In the genomic region with DNA sequence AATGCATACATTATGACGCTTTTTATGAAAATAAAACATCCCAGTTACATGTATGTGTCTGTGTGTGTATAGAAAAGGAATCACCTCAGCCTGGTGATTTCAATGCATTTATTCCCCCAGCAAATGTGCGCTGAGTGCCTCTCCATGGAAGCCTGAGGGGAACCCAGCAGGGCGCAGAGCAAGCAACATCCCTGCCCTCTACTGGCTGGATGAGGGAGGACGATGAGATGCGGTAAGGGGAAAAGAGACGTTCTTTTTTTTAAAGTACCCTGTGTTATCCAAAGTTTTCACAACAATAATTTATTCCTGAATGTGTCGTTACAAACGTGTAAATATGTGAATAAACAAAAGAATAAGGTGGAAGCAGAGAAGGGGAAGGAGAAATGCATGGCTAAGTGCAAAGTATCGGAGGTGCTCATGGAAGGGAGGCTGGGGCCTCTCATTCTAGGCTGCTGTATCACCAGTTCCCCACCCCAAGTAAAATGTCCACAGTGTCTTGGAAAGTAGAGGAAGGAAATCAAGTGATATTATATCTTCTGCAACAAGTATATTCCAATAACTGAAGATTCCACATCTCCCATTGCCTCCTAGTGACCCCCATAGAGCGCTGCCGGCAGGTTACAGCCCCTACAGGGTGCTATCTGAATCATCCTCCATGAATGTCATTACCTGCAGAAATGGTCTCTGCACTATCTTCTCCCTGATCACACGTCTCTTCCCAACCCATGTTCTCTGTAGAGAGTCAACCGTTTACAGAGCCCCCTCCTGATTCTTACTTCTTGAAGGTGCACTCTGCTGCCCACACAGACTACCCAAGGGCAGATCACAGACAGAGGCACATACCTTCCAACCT, we compare ENCODE assay signal across 9 cellular contexts. TPM values are rescaled to one million over a fixed set of nuclear protein-coding genes. Genes with fewer than 3 reads are reported as not detected.
DNase-seq lines count a peak whose midpoint lies in the region; ATAC-seq, FAIRE-seq and TF ChIP-seq lines count a peak whose summit lies in the region.
"Had no signal": no experiment of that assay in that cellular context is flagged by ENCODE, and none has a peak within 500 bp of the region (broad histone marks: within the 10 kb centered on the region; RNA-seq: fewer than 3 reads in every experiment).

No MANE protein-coding gene starts in this region.

- H3K36me3 Mint-ChIP-seq in astrocyte (ENCODE audit: low read depth, unreplicated experiment), result no peaks in the 10 kb centered on the region

- H3K9ac ChIP-seq in astrocyte (ENCODE audit: low read length), result no peak overlapping the region
- H3K9ac ChIP-seq in keratinocyte (ENCODE audit: control insufficient read depth, extremely low read depth, insufficient read depth, low read length), result no peak overlapping the region

- H3K4me1 Mint-ChIP-seq in astrocyte (ENCODE audit: low read depth, unreplicated experiment), result peaks cover 31% of the 10 kb centered on the region

- H3K4me1 ChIP-seq in astrocyte (ENCODE audit: insufficient read depth, low read length) (peaks cover 4% of the 10 kb centered on the region), keratinocyte (ENCODE audit: control insufficient read depth, extremely low read depth, insufficient read depth, low read length) (peaks cover 49% of the 10 kb centered on the region)

- TF ChIP-seq CTCF in D721Med (IDR thresholded peaks at IDR 0.05; ENCODE audit: insufficient read depth, missing control alignments), result peak; percentile 63
- peak; percentile 79 for TF ChIP-seq CTCF in astrocyte (IDR thresholded peaks at IDR 0.05; ENCODE audit: insufficient read depth, low read depth, low read length)
- peak; percentile 83 to 91 (median 85) for TF ChIP-seq CTCF in keratinocyte (optimal IDR thresholded peaks at IDR 0.05 in 1 of 3, IDR thresholded peaks at IDR 0.05 in 1 of 3, conservative IDR thresholded peaks at IDR 0.05 in 1 of 3; ENCODE audit: extremely low read depth in 1 of 3, insufficient read depth in 2 of 3, low read length in 3 of 3)

- H3K27me3 ChIP-seq in astrocyte (ENCODE audit: insufficient read depth, low read length), result no peaks in the 10 kb centered on the region
- H3K27me3 ChIP-seq in keratinocyte (ENCODE audit: control insufficient read depth, extremely low read depth, insufficient read depth, low read length), result no peaks in the 10 kb centered on the region

- DNase-seq in D721Med (ENCODE audit: insufficient read length, low spot score) (no peak), LHCN-M2 (ENCODE audit: low read depth) (peak; percentile 51), astrocyte (ENCODE audit: low read depth) (no peak), keratinocyte (ENCODE audit: low read depth, low spot score) (no peak), KG1 (lab: John Stamatoyannopoulos, UW) (no peak), globus pallidus (ENCODE audit: low spot score) (no peak), DMS79 treated with DMSO at 0.1 percent for 48 hours (lab: John Stamatoyannopoulos, UW) (no peak)

- H3K4me2 ChIP-seq in astrocyte (ENCODE audit: low read length), result no peak overlapping the region
- H3K4me2 ChIP-seq in keratinocyte (ENCODE audit: control insufficient read depth, extremely low read depth, insufficient read depth, low read depth, low read length), result peak overlapping the region; percentile 9

- FAIRE-seq in D721Med (lab: Jason Lieb, UNC), result no peak
- FAIRE-seq in astrocyte (lab: Jason Lieb, UNC), result no peak
- FAIRE-seq in keratinocyte (lab: Jason Lieb, UNC), result peak; percentile 77

- dilution Hi-C loops in keratinocyte (cut with MboI; ENCODE audit: extremely low pct_ligation_motif_present, low sequenced_read_pairs), result no loop called here

- peak; percentile 89 for ATAC-seq in GM19372 (IDR thresholded peaks at IDR 0.05; ENCODE audit: low read depth, unreplicated experiment)

- no peaks in the 10 kb centered on the region for H3K36me3 ChIP-seq in astrocyte (ENCODE audit: insufficient read depth, low read length)
- H3K36me3 ChIP-seq in keratinocyte (ENCODE audit: control insufficient read depth in 2 of 2, extremely low read depth in 1 of 2, insufficient read depth in 2 of 2, low read length in 2 of 2), result no peaks in the 10 kb centered on the region

- no peak overlapping the region for H3K4me3 Mint-ChIP-seq in astrocyte (ENCODE audit: unreplicated experiment)
- H3K4me3 Mint-ChIP-seq: T-helper 1 cell treated with Interleukin-12 subunit alpha and Interleukin-12 subunit beta and Interleukin-4 antibody, amounts not matched to agents 30 μg/mL and 1 μg/mL, for 36 hours had no signal

- no peaks in the 10 kb centered on the region for H3K79me2 ChIP-seq in astrocyte (ENCODE audit: insufficient read depth, low read length)
- H3K79me2 ChIP-seq in keratinocyte (ENCODE audit: control insufficient read depth, insufficient read depth, low read length), result no peaks in the 10 kb centered on the region

- no peak overlapping the region for H3K4me3 ChIP-seq in astrocyte (ENCODE audit: insufficient read depth, low read depth, low read length)
- H3K4me3 ChIP-seq in keratinocyte (ENCODE audit: control insufficient read depth in 2 of 3, extremely low read depth in 1 of 3, insufficient read depth in 2 of 3, low read depth in 1 of 3, low read length in 3 of 3), result no peak overlapping the region

- H3K27ac ChIP-seq in astrocyte (ENCODE audit: low read depth, low read length), result no peak overlapping the region
- H3K27ac ChIP-seq in keratinocyte (ENCODE audit: control insufficient read depth, insufficient read depth, low read length), result no peak overlapping the region

- no peaks in the 10 kb centered on the region for H3K9me1 ChIP-seq in keratinocyte (ENCODE audit: control insufficient read depth, extremely low read depth, insufficient read depth, low read length)

- no peaks in the 10 kb centered on the region for H4K20me1 ChIP-seq in astrocyte (ENCODE audit: insufficient read depth, low read length)
- H4K20me1 ChIP-seq in keratinocyte (ENCODE audit: control insufficient read depth, extremely low read depth, insufficient read depth, low read length), result no peaks in the 10 kb centered on the region

- no peaks in the 10 kb centered on the region for H3K27me3 Mint-ChIP-seq in astrocyte (ENCODE audit: low read depth, unreplicated experiment)

- H2AFZ ChIP-seq in astrocyte (ENCODE audit: low read depth, low read length) (no peak overlapping the region), keratinocyte (ENCODE audit: control insufficient read depth, low read length) (no peak overlapping the region)

- H3K9me3 ChIP-seq in astrocyte (ENCODE audit: insufficient read depth, low read depth, low read length), result no peaks in the 10 kb centered on the region
- H3K9me3 ChIP-seq in keratinocyte (ENCODE audit: control insufficient read depth, low read depth, low read length), result no peaks in the 10 kb centered on the region

- H3K27ac Mint-ChIP-seq in astrocyte (ENCODE audit: unreplicated experiment), result peak overlapping the region; percentile 9
- H3K27ac Mint-ChIP-seq: T-helper 1 cell treated with Interleukin-12 subunit alpha and Interleukin-12 subunit beta and Interleukin-4 antibody, amounts not matched to agents 30 μg/mL and 1 μg/mL, for 36 hours had no signal

- H3K9me3 Mint-ChIP-seq in astrocyte (ENCODE audit: unreplicated experiment), result no peaks in the 10 kb centered on the region
- H3K9me3 Mint-ChIP-seq: T-helper 1 cell treated with Interleukin-12 subunit alpha and Interleukin-12 subunit beta and Interleukin-4 antibody, amounts not matched to agents 30 μg/mL and 1 μg/mL, for 36 hours had no signal

RNA-seq across cellular contexts. Expression of a gene that starts 13.0 kb away (rescaled TPM):
- total RNA-seq in LHCN-M2 (2014; rRNA removed) (75.1 and 75.5 TPM in 2 replicates), astrocyte (3.9 and 6.4 TPM in 2 replicates)
- polyA plus RNA-seq in LHCN-M2 (2012), result 55.7 TPM
- polyA plus RNA-seq in keratinocyte, result 7.9 to 10.4 TPM (median 9.3 TPM) in 3 replicates
- polyA plus RNA-seq in keratinocyte (2011; ENCODE audit: low read depth), result 9.8 TPM
- polyA plus RNA-seq in keratinocyte (2011; cell fraction: cytosol; rRNA removed), result 13.4 and 15.5 TPM in 2 replicates
- 20.5 and 24.0 TPM in 2 replicates for polyA plus RNA-seq in keratinocyte (2011; cell fraction: nucleus; rRNA removed)
- 11.0 and 14.6 TPM in 2 replicates for polyA plus RNA-seq in keratinocyte (2012; ENCODE audit: low replicate concordance)
- 15.8 to 23.2 TPM (median 18.5 TPM) in 3 replicates for polyA minus RNA-seq in keratinocyte
- polyA minus RNA-seq in keratinocyte (2011; cell fraction: cytosol; rRNA and poly(A)+ RNA removed), result 12.9 TPM
- 13.4 and 14.7 TPM in 2 replicates for polyA minus RNA-seq in keratinocyte (2011; cell fraction: nucleus; rRNA and poly(A)+ RNA removed)

Comparison
In these comparisons a context has a peak if more than half of its experiments do, and no peak if none do; other contexts are left out.
1. RNA of a gene that starts 13.0 kb away (total RNA-seq): 75.1 to 75.5 TPM in LHCN-M2; 3.9 to 6.4 TPM in astrocyte; every median in the first group is over 10 times any median in the second.
2. Peak in every context shown above with its lines, with median percentiles within 50 percentile points of each other: CTCF ChIP-seq.